In genomic region chr22:36435516-36436415, GRCh38 we compare ENCODE assay signal across 1 cellular context.
A peak's percentile ranks its signal among the peaks of the same experiment; 100 is the strongest.
TF ChIP-seq lines count a peak whose summit lies in the region.

No MANE protein-coding gene starts in this region.

TF ChIP-seq in HepG2, 621 proteins besides CTCF, POLR2A, EP300 and RAD21 (continued from another document):
- TF ChIP-seq LRRFIP1 (CRISPR knock-in tag; conservative IDR thresholded peaks at IDR 0.05) (no peak), KLF16 (CRISPR knock-in tag; IDR thresholded peaks at IDR 0.05) (0 out of 4 replicates have a peak, but pooled peaks of 1 of the 2 experiments have one; percentile 45), HHEX (CRISPR knock-in tag; IDR thresholded peaks at IDR 0.05) (no peak), ZNF235 (CRISPR knock-in tag; IDR thresholded peaks at IDR 0.05; ENCODE audit: borderline replicate concordance) (no peak), ZNF207 (IDR thresholded peaks at IDR 0.05; ENCODE audit: borderline replicate concordance) (no peak), GMEB2 (CRISPR knock-in tag; IDR thresholded peaks at IDR 0.05; ENCODE audit: low read depth) (no peak), ZNF775 (CRISPR knock-in tag; IDR thresholded peaks at IDR 0.05; ENCODE audit: borderline replicate concordance) (no peak), ZNF703 (CRISPR knock-in tag; IDR thresholded peaks at IDR 0.05; ENCODE audit: borderline replicate concordance) (no peak), ONECUT2 (CRISPR knock-in tag; IDR thresholded peaks at IDR 0.05) (peak; percentile 85), SMAD1 (CRISPR knock-in tag; IDR thresholded peaks at IDR 0.05; ENCODE audit: borderline replicate concordance, low read depth) (no peak), FOXO1 (CRISPR knock-in tag; IDR thresholded peaks at IDR 0.05) (peak; percentile 32; the same call in 1 of the 2 replicates), ZNF253 (CRISPR knock-in tag; IDR thresholded peaks at IDR 0.05; ENCODE audit: borderline replicate concordance) (no peak), GATAD1 (CRISPR knock-in tag; IDR thresholded peaks at IDR 0.05) (no peak; the same call in 1 of the 2 replicates)
